ENCODE assay signal across 23 cellular contexts in genomic region chrX:17735396-17735795, GRCh38. TPM values are rescaled to one million over a fixed set of nuclear protein-coding genes. Genes with fewer than 3 reads are reported as not detected.
DNase-seq lines count a peak whose midpoint lies in the region; ATAC-seq, FAIRE-seq and TF ChIP-seq lines count a peak whose summit lies in the region.
"Had no signal": no experiment of that assay in that cellular context is flagged by ENCODE, and none has a peak within 500 bp of the region (broad histone marks: within the 10 kb centered on the region; RNA-seq: fewer than 3 reads in every experiment).

No MANE protein-coding gene starts in this region.

- CTCF ChIA-PET in A549 (lab: Yijun Ruan, JAX): interaction anchor here (0.9 kb wide), 1 partner anchor 9 kb away, joined by 4 read pairs; no protein-coding TSS in a partner anchor
- CTCF ChIA-PET in PC-3 (lab: Charles Lee): no interaction called here

- no peaks in the 10 kb centered on the region for H3K36me3 Mint-ChIP-seq in mesothelial cell of epicardium

- no TSS peak for BruUV-seq in PC-3 (replicated peaks; lab: Mats Ljungman, UMichigan)

- intact Hi-C loops in adrenal gland (cut with DNase I): no loop called here
- intact Hi-C loops in PC-3 (cut with micrococcal nuclease): loop anchor here (5.0 to 10.0 kb wide), 3 partner anchors 33 to 619 kb away; partner anchors contain the start of gene SCML2

- 44% methylated on average over 5 of the region's 5 CpGs for WGBS in A549 (ENCODE audit: missing lambda C conversion rate)
- WGBS in adrenal gland, 4 donors: 28 to 54% (median 47%) methylated on average over 5 of the region's 5 CpGs
- 18 to 45% (median 37%) methylated on average over 5 of the region's 5 CpGs for WGBS in small intestine, 3 donors

- H3K4me3 ChIP-seq in A549: no peak overlapping the region
- no peak overlapping the region for H3K4me3 ChIP-seq in adrenal gland
- H3K4me3 ChIP-seq in small intestine (ENCODE audit: low read depth in 1 of 2, low read length in 2 of 2): no peak overlapping the region
- no peak overlapping the region for H3K4me3 ChIP-seq in PC-3 (ENCODE audit: low read length)
- H3K4me3 ChIP-seq in HAP-1: no peak overlapping the region
- H3K4me3 ChIP-seq: BLaER1, skin epidermis had no signal

- H4K20me1 ChIP-seq in PC-3 (ENCODE audit: low read length): no peaks in the 10 kb centered on the region; the same call in 1 of the 2 replicates

- no peak for TF ChIP-seq EP300 in A549 (IDR thresholded peaks at IDR 0.05)

- H2AFZ ChIP-seq in PC-3 (ENCODE audit: low read length): no peak overlapping the region

- H3K4me3 Mint-ChIP-seq in mesothelial cell of epicardium: no peak overlapping the region
- H3K4me3 Mint-ChIP-seq: activated CD4-positive, alpha-beta memory T cell treated with anti-CD3 and anti-CD28 coated beads, Interleukin-2, amount 10 ng/mL, durations not matched to agents 7 days and 5 days; central memory CD8-positive, alpha-beta T cell; effector memory CD8-positive, alpha-beta T cell had no signal

- no peak for TF ChIP-seq RAD21 in A549 (conservative IDR thresholded peaks at IDR 0.05 in 1 of 2, IDR thresholded peaks at IDR 0.05 in 1 of 2)

- TF ChIP-seq CTCF in A549 (IDR thresholded peaks at IDR 0.05) (no peak), adrenal gland (IDR thresholded peaks at IDR 0.05) (no peak), mesothelial cell of epicardium (IDR thresholded peaks at IDR 0.05; ENCODE audit: unreplicated experiment) (no peak), PC-3 (conservative IDR thresholded peaks at IDR 0.05; ENCODE audit: low read depth, low read length) (no peak)

- H3K9ac ChIP-seq in PC-3 (ENCODE audit: low read length): no peak overlapping the region
- H3K9ac ChIP-seq: BLaER1 had no signal

- H3K79me2 ChIP-seq in PC-3 (ENCODE audit: low read length): peaks cover 30% of the 10 kb centered on the region

- no peaks in the 10 kb centered on the region for H3K27me3 Mint-ChIP-seq in mesothelial cell of epicardium (ENCODE audit: low read depth)

- H3K9me3 ChIP-seq in A549 (no peaks in the 10 kb centered on the region), adrenal gland (replicated peaks in 1 of 3) (no peaks in the 10 kb centered on the region), small intestine (ENCODE audit: control insufficient read depth, low read depth) (no peaks in the 10 kb centered on the region), PC-3 (ENCODE audit: low read length) (no peaks in the 10 kb centered on the region), HAP-1 (no peaks in the 10 kb centered on the region)
- H3K9me3 ChIP-seq: BLaER1 had no signal

- H3K27ac Mint-ChIP-seq in mesothelial cell of epicardium: peak overlapping the region; percentile 3
- H3K27ac Mint-ChIP-seq: activated CD4-positive, alpha-beta memory T cell treated with anti-CD3 and anti-CD28 coated beads, Interleukin-2, amount 10 ng/mL, durations not matched to agents 7 days and 5 days; effector memory CD8-positive, alpha-beta T cell had no signal

- FAIRE-seq in A549 (lab: Jason Lieb, UNC): no peak
- no peak for FAIRE-seq in small intestine (lab: Jason Lieb, UNC)

- in situ Hi-C loops in HAP-1 (cut with MboI; ENCODE audit: low sequenced_read_pairs): no loop called here

- no peaks in the 10 kb centered on the region for H3K36me3 ChIP-seq in adrenal gland (replicated peaks in 1 of 2)
- H3K36me3 ChIP-seq in small intestine (ENCODE audit: control insufficient read depth in 2 of 2, insufficient read depth in 2 of 2, low read length in 2 of 2): no peaks in the 10 kb centered on the region
- no peaks in the 10 kb centered on the region for H3K36me3 ChIP-seq in PC-3 (ENCODE audit: low read depth, low read length)
- 0 out of 2 replicates have a peak, but pooled peaks cover 3% of the 10 kb centered on the region for H3K36me3 ChIP-seq in HAP-1 (replicated peaks)
- H3K36me3 ChIP-seq: BLaER1 had no signal

- H3K27ac ChIP-seq in A549 (no peak overlapping the region), adrenal gland (peak overlapping the region in 3 of 5 donors; percentile 37 to 74 (median 68)), small intestine (ENCODE audit: low read depth in 1 of 2, low read length in 1 of 2) (peak overlapping the region in 1 of 2 donors; percentile 49), PC-3 (ENCODE audit: low read length) (no peak overlapping the region)
- H3K27ac ChIP-seq: BLaER1, skin epidermis had no signal

- peaks cover 13% of the 10 kb centered on the region; the same call in 2 of the 3 replicates for H3K4me1 ChIP-seq in A549
- H3K4me1 ChIP-seq in adrenal gland (replicated peaks in 1 of 2): peaks cover 0 to 5% of the 10 kb centered on the region in 2 donors
- H3K4me1 ChIP-seq in small intestine (ENCODE audit: control insufficient read depth in 2 of 2, insufficient read depth in 1 of 2, low read depth in 1 of 2, low read length in 1 of 2): no peaks in the 10 kb centered on the region
- H3K4me1 ChIP-seq in PC-3 (ENCODE audit: insufficient read depth, low read length): peaks cover 4% of the 10 kb centered on the region
- peaks cover 12% of the 10 kb centered on the region for H3K4me1 ChIP-seq in HAP-1

- DNase-seq in A549 (ENCODE audit: low read depth in 1 of 2, low spot score in 1 of 2) (no peak), adrenal gland (no peak), mesothelial cell of epicardium (ENCODE audit: low spot score in 2 of 2, unreplicated experiment in 2 of 2) (no peak), small intestine (peak; percentile 54), PC-3 (no peak), HAP-1 (ENCODE audit: low spot score in 2 of 2) (no peak), T-helper 1 cell (no peak), SKM-1 treated with dmso at 0.1 percent for 144 hours (lab: John Stamatoyannopoulos, UW; ENCODE audit: unreplicated experiment) (no peak)
- DNase-seq: activated CD4-positive, alpha-beta memory T cell treated with anti-CD3 and anti-CD28 coated beads, Interleukin-2, amount 10 ng/mL, durations not matched to agents 7 days and 5 days; activated naive CD4-positive, alpha-beta T cell treated with Interleukin-2 at 50 U/mL for 16 hours; activated T-cell treated with anti-CD3 and anti-CD28 coated beads, Interleukin-2, amount 50 U/mL, for 1 hour; aorta; effector memory CD8-positive, alpha-beta T cell; glutamatergic neuron; H7; NCI-H1092 treated with DMSO at 0.1 percent for 48 hours; NCI-H2107; stimulated activated CD4-positive, alpha-beta T cell treated with anti-CD3 and anti-CD28 coated beads, Interleukin-4, amount 100 ng/mL, for 1 hour; stimulated activated naive CD8-positive, alpha-beta T cell treated with anti-CD3 and anti-CD28 coated beads, Interleukin-15, Interleukin-2, amounts not matched to agents 100 U/mL and 50 U/mL, for 24 hours had no signal

- POLR2A ChIA-PET in A549 (lab: Yijun Ruan, JAX): no interaction called here
- POLR2A ChIA-PET in PC-3 (lab: Charles Lee; ENCODE audit: unreplicated experiment): no interaction called here

- peaks cover 14% of the 10 kb centered on the region for H3K4me1 Mint-ChIP-seq in mesothelial cell of epicardium

- H3F3A ChIP-seq in PC-3 (ENCODE audit: low read length, unreplicated experiment): no peaks in the 10 kb centered on the region

- TF ChIP-seq POLR2A in A549 (IDR thresholded peaks at IDR 0.05; ENCODE audit: low read length): no peak
- no peak for TF ChIP-seq POLR2A in adrenal gland (IDR thresholded peaks at IDR 0.05)

- H3K9me3 Mint-ChIP-seq in mesothelial cell of epicardium: no peaks in the 10 kb centered on the region
- H3K9me3 Mint-ChIP-seq: activated CD4-positive, alpha-beta memory T cell treated with anti-CD3 and anti-CD28 coated beads, Interleukin-2, amount 10 ng/mL, durations not matched to agents 7 days and 5 days; central memory CD8-positive, alpha-beta T cell; effector memory CD8-positive, alpha-beta T cell had no signal

- H3K27me3 ChIP-seq in adrenal gland (no peaks in the 10 kb centered on the region), small intestine (ENCODE audit: control insufficient read depth in 2 of 2, insufficient read depth in 2 of 2, low read length in 2 of 2) (no peaks in the 10 kb centered on the region), PC-3 (ENCODE audit: low read length) (no peaks in the 10 kb centered on the region), HAP-1 (ENCODE audit: low read depth) (no peaks in the 10 kb centered on the region)

- no peaks in the 10 kb centered on the region for H3K9me2 ChIP-seq in PC-3 (replicated peaks; ENCODE audit: low read length)

- H3K4me2 ChIP-seq in A549: peak overlapping the region; percentile 80
- no peak overlapping the region for H3K4me2 ChIP-seq in PC-3 (ENCODE audit: low read length)
- H3K4me2 ChIP-seq: BLaER1 had no signal

- ATAC-seq in A549: no peak
- no peak for ATAC-seq in PC-3
- ATAC-seq: effector memory CD8-positive, alpha-beta T cell; left lobe of liver; stimulated activated naive CD8-positive, alpha-beta T cell treated with anti-CD3 and anti-CD28 coated beads, Interleukin-15, Interleukin-2, amounts not matched to agents 100 U/mL and 50 U/mL, for 24 hours had no signal

TF ChIP-seq in A549, 52 proteins besides CTCF, POLR2A, EP300 and RAD21 (continues in another document):
- TF ChIP-seq MAX (IDR thresholded peaks at IDR 0.05) (no peak), JUNB (IDR thresholded peaks at IDR 0.05) (no peak), NPAS2 (CRISPR knock-in tag; IDR thresholded peaks at IDR 0.05; ENCODE audit: borderline replicate concordance) (no peak), GATA3 (IDR thresholded peaks at IDR 0.05; ENCODE audit: borderline replicate concordance) (no peak), EHF (CRISPR knock-in tag; IDR thresholded peaks at IDR 0.05) (no peak), HEYL (CRISPR knock-in tag; IDR thresholded peaks at IDR 0.05) (no peak)

RNA-seq across cellular contexts. Expression of gene SCML1, which starts 1.9 kb away (rescaled TPM):
- 10.3 and 13.3 TPM in 2 replicates for polyA plus RNA-seq in A549 (2011; rRNA removed)
- polyA plus RNA-seq in A549 (2012; cell fraction: cytosol; rRNA removed): 5.2 and 6.1 TPM in 2 replicates
- 8.6 and 11.1 TPM in 2 replicates for polyA plus RNA-seq in A549 (2012; cell fraction: nucleus; rRNA removed)
- 4.6 to 5.1 TPM (median 4.9 TPM) in 3 replicates for polyA plus RNA-seq in A549 (2017; fragmentation: RNase III; extraction: RNeasy Plus Mini Kit Qiagen cat#74134 plus additional on column Dnase treatment)
- 3.6 and 4.1 TPM in 2 replicates for polyA minus RNA-seq in A549 (2011; rRNA and poly(A)+ RNA removed)
- 10 to 100 TPM in 6 of 8 donors, 1 to 10 TPM in 2; 5.4 to 18.3 (median 14.6) TPM for total RNA-seq in adrenal gland
- polyA plus RNA-seq in adrenal gland: 10 to 100 TPM; 21.6 to 41.2 (median 32.5) TPM
- total RNA-seq in mesothelial cell of epicardium: 9.8 to 10.7 TPM (median 10.4 TPM) in 3 replicates
- polyA plus RNA-seq in small intestine: 10 to 100 TPM in 2 of 3 donors, 1 to 10 TPM in 1; 8.1 to 14.1 (median 12.1) TPM
- total RNA-seq in PC-3 (2014; rRNA removed): 11.2 and 13.0 TPM in 2 replicates

Comparison
In these comparisons a context has a peak if more than half of its experiments do, and no peak if none do; other contexts are left out.
1. H3K27ac ChIP-seq: peak in adrenal gland (3 of 5); none in A549 (0 of 2) and PC-3 (single experiment).